ENCODE assay signal across 14 cellular contexts in genomic region chr22:45450931-45451651, GRCh38. TPM values are rescaled to one million over a fixed set of nuclear protein-coding genes. Genes with fewer than 3 reads are reported as not detected.
A peak's percentile ranks its signal among the peaks of the same experiment; 100 is the strongest.
DNase-seq lines count a peak whose midpoint lies in the region; ATAC-seq, FAIRE-seq and TF ChIP-seq lines count a peak whose summit lies in the region.
"Had no signal": no experiment of that assay in that cellular context is flagged by ENCODE, and none has a peak within 500 bp of the region (broad histone marks: within the 10 kb centered on the region; RNA-seq: fewer than 3 reads in every experiment).

No MANE protein-coding gene starts in this region.

- intact Hi-C loops in HepG2 (cut with micrococcal nuclease; ENCODE audit: unreplicated experiment) = no loop called here
- intact Hi-C loops in right lobe of liver (cut with DNase I) = no loop called here
- intact Hi-C loops in vagina (cut with DNase I) = loop anchor here (5.0 kb wide), 1 partner anchor 51 kb away; the partner anchor contains the start of gene FBLN1

- no peak overlapping the region for H3K9ac ChIP-seq in HepG2 (ENCODE audit: insufficient read depth, low read depth, low read length)
- H3K9ac ChIP-seq: neural progenitor cell had no signal

- no TSS peak for BruUV-seq in HepG2 (replicated peaks; lab: Mats Ljungman, UMichigan)

- H4K20me1 ChIP-seq in HepG2 (ENCODE audit: insufficient read depth, low read length) = no peaks in the 10 kb centered on the region

- CTCF ChIA-PET in HepG2 (lab: Yijun Ruan, JAX; ENCODE audit: low intra/inter-chr PET ratio, low total read pairs) = no interaction called here

- H3K4me1 ChIP-seq in HepG2 (ENCODE audit: insufficient read depth, low read length) (no peaks in the 10 kb centered on the region), right lobe of liver (no peaks in the 10 kb centered on the region), vagina (peaks cover 73% of the 10 kb centered on the region)
- H3K4me1 ChIP-seq: neural progenitor cell had no signal

- in situ Hi-C loops in HepG2 (cut with HindIII; ENCODE audit: extremely low pct_ligation_motif_present, low pct_unique_long_range_greater_than_20kb) = no loop called here

- POLR2A ChIA-PET in HepG2 (lab: Yijun Ruan, JAX) = no interaction called here

- TF ChIP-seq CTCF in HepG2 (CRISPR knock-in tag; IDR thresholded peaks at IDR 0.05) = no peak
- no peak for TF ChIP-seq CTCF in right lobe of liver (IDR thresholded peaks at IDR 0.05)
- no peak for TF ChIP-seq CTCF in fibroblast of mammary gland (conservative IDR thresholded peaks at IDR 0.05; ENCODE audit: control insufficient read depth, insufficient read depth, low read depth, low read length)
- TF ChIP-seq CTCF in omental fat pad (IDR thresholded peaks at IDR 0.05) = no peak
- no peak for TF ChIP-seq CTCF in vagina (IDR thresholded peaks at IDR 0.05)

- TF ChIP-seq POLR2A in HepG2 (IDR thresholded peaks at IDR 0.05; ENCODE audit: insufficient read depth in 1 of 2, low read depth in 2 of 2, low read length in 2 of 2) (no peak), right lobe of liver (IDR thresholded peaks at IDR 0.05) (no peak), vagina (IDR thresholded peaks at IDR 0.05) (no peak)

- no peak for TF ChIP-seq RAD21 in HepG2 (CRISPR knock-in tag; IDR thresholded peaks at IDR 0.05)

- H2AFZ ChIP-seq in HepG2 (ENCODE audit: low read length) = no peak overlapping the region
- H2AFZ ChIP-seq: neural progenitor cell had no signal

- TF ChIP-seq EP300 in HepG2 (IDR thresholded peaks at IDR 0.05; ENCODE audit: low read depth in 2 of 2, low read length in 2 of 2) (no peak), HepG2 (CRISPR knock-in tag; IDR thresholded peaks at IDR 0.05; ENCODE audit: borderline replicate concordance) (no peak)

- H3K36me3 ChIP-seq in HepG2 (replicated peaks in 1 of 2; ENCODE audit: control insufficient read depth in 1 of 2, insufficient read depth in 2 of 2, low read length in 2 of 2) (no peaks in the 10 kb centered on the region), right lobe of liver (no peaks in the 10 kb centered on the region), vagina (no peaks in the 10 kb centered on the region)
- H3K36me3 ChIP-seq: neural progenitor cell had no signal

- H3K79me2 ChIP-seq in HepG2 (ENCODE audit: insufficient read depth, low read length) = no peaks in the 10 kb centered on the region

- WGBS in HepG2 (ENCODE audit: low lambda C conversion rate) = 41% methylated on average over 9 of the region's 11 CpGs
- 67% methylated on average over 11 of the region's 11 CpGs for WGBS in right lobe of liver (ENCODE audit: insufficient coverage, low coverage, low lambda C conversion rate, missing lambda C conversion rate)

- H3K9me3 ChIP-seq in HepG2 (ENCODE audit: low read length) = no peaks in the 10 kb centered on the region
- no peaks in the 10 kb centered on the region for H3K9me3 ChIP-seq in right lobe of liver
- H3K9me3 ChIP-seq in vagina = no peaks in the 10 kb centered on the region

- H3K4me3 ChIP-seq in HepG2 (replicated peaks in 1 of 3; ENCODE audit: insufficient read depth in 1 of 3, low read depth in 2 of 3, low read length in 3 of 3) = no peak overlapping the region
- H3K4me3 ChIP-seq in right lobe of liver = no peak overlapping the region
- H3K4me3 ChIP-seq in fibroblast of mammary gland (ENCODE audit: control insufficient read depth, low read depth, low read length) = no peak overlapping the region
- H3K4me3 ChIP-seq in vagina = peak overlapping the region in 1 of 2 donors; percentile 9
- H3K4me3 ChIP-seq: neural progenitor cell had no signal

- H3K4me2 ChIP-seq in HepG2 (ENCODE audit: low read depth, low read length) = no peak overlapping the region
- H3K4me2 ChIP-seq: neural progenitor cell had no signal

- H3K27me3 ChIP-seq in HepG2 (ENCODE audit: control insufficient read depth in 1 of 2, insufficient read depth in 2 of 2, low read length in 2 of 2) (peaks cover 1 to 21% of the 10 kb centered on the region in 2 experiments; a peak in 2 of 5 replicates), right lobe of liver (no peaks in the 10 kb centered on the region), vagina (no peaks in the 10 kb centered on the region)
- H3K27me3 ChIP-seq: neural progenitor cell had no signal

- DNase-seq in HepG2 (ENCODE audit: low spot score) = no peak
- no peak for DNase-seq in right lobe of liver
- peak; percentile 99 for DNase-seq in fibroblast of mammary gland (ENCODE audit: low read depth)
- no peak for DNase-seq in omental fat pad (ENCODE audit: low spot score)
- DNase-seq in vagina (ENCODE audit: extremely low spot score in 2 of 2) = no peak
- no peak for DNase-seq in activated CD8-positive, alpha-beta memory T cell treated with anti-CD3 and anti-CD28 coated beads, Interleukin-2, amount 50 U/mL, for 48 hours
- no peak for DNase-seq in left lobe of liver (ENCODE audit: low spot score)
- no peak for DNase-seq in SKM-1 (lab: John Stamatoyannopoulos, UW; ENCODE audit: unreplicated experiment)
- DNase-seq: activated T-cell treated with anti-CD3 and anti-CD28 coated beads, Interleukin-2, amount 50 U/mL, for 72 hours; dermis blood vessel endothelial cell; Kasumi-1 had no signal

- ATAC-seq in HepG2 (no peak), right lobe of liver (no peak), omental fat pad (ENCODE audit: low FRiP score) (peak; percentile 87), left lobe of liver (no peak)
- ATAC-seq: activated T-cell treated with anti-CD3 and anti-CD28 coated beads, Interleukin-2, amount 50 U/mL, for 72 hours had no signal

- no peak overlapping the region for H3K27ac ChIP-seq in HepG2 (ENCODE audit: extremely low read length, insufficient read depth, low read length)
- H3K27ac ChIP-seq in right lobe of liver = no peak overlapping the region
- H3K27ac ChIP-seq in vagina = peak overlapping the region; percentile 90
- H3K27ac ChIP-seq: neural progenitor cell had no signal

- no peak for FAIRE-seq in HepG2 (lab: Jason Lieb, UNC)
- FAIRE-seq: urothelium cell line had no signal

RNA-seq across cellular contexts. Expression of gene RIBC2, which starts 37.6 kb away (rescaled TPM):
- total RNA-seq in HepG2 (2016; rRNA removed; fragmentation: Illumina TruSeq; extraction: Trizol) (0.55 and 0.81 TPM in 2 replicates), right lobe of liver (under 1 TPM in 2 of 6 experiments, not detected in 4; 0.18 to 0.87 TPM), omental fat pad (under 1 TPM in 1 of 4 donors, not detected in 3; 0.56 TPM), vagina (0.49 TPM), left lobe of liver (not detected)
- 0.53 TPM in 1 of 2 replicates, not detected in the other for total RNA-seq in HepG2 (2016; cell fraction: cytosol; rRNA removed; fragmentation: Illumina TruSeq; extraction: Trizol; ENCODE audit: low read depth)
- total RNA-seq in HepG2 (2016; cell fraction: insoluble cytoplasmic fraction; rRNA removed; fragmentation: Illumina TruSeq; extraction: Trizol) = 0.50 and 0.54 TPM in 2 replicates
- total RNA-seq in HepG2 (2016; cell fraction: membrane; rRNA removed; fragmentation: Illumina TruSeq; extraction: Trizol) = 0.19 and 0.24 TPM in 2 replicates
- total RNA-seq in HepG2 (2016; cell fraction: nucleus; rRNA removed; fragmentation: Illumina TruSeq; extraction: Trizol) = 0.97 and 1.2 TPM in 2 replicates
- not detected in 2 replicates for polyA plus RNA-seq in HepG2 (2011; rRNA removed)
- 0.08 TPM in 1 of 2 replicates, not detected in the other for polyA plus RNA-seq in HepG2 (2011; cell fraction: cytosol; rRNA removed)
- 0.19 and 0.39 TPM in 2 replicates for polyA plus RNA-seq in HepG2 (2011; cell fraction: nucleus; rRNA removed)
- not detected in 2 replicates for polyA plus RNA-seq in HepG2 (2012)
- 0.24 TPM in 1 of 2 replicates, not detected in the other for polyA plus RNA-seq in HepG2 (2016; cell fraction: cytosol; fragmentation: Illumina TruSeq; extraction: Trizol; ENCODE audit: low read depth)
- 0.72 and 0.81 TPM in 2 replicates for polyA plus RNA-seq in HepG2 (2016; cell fraction: insoluble cytoplasmic fraction; fragmentation: Illumina TruSeq; extraction: Trizol; ENCODE audit: low read depth)
- polyA plus RNA-seq in HepG2 (2016; cell fraction: membrane; fragmentation: Illumina TruSeq; extraction: Trizol; ENCODE audit: low read depth) = 0.16 and 0.27 TPM in 2 replicates
- 0.76 and 2.4 TPM in 2 replicates for polyA plus RNA-seq in HepG2 (2016; cell fraction: nucleus; fragmentation: Illumina TruSeq; extraction: Trizol; ENCODE audit: insufficient read depth, low read depth)
- polyA minus RNA-seq in HepG2 (2011; rRNA and poly(A)+ RNA removed; ENCODE audit: low replicate concordance) = 0.28 and 1.9 TPM in 2 replicates
- 0.44 TPM in 1 of 2 replicates, not detected in the other for polyA minus RNA-seq in HepG2 (2011; cell fraction: cytosol; rRNA and poly(A)+ RNA removed)
- 0.52 and 0.75 TPM in 2 replicates for polyA minus RNA-seq in HepG2 (2011; cell fraction: nucleus; rRNA and poly(A)+ RNA removed)
- total RNA-seq: A172 had no signal

RNA-seq across cellular contexts. Expression of gene SMC1B, which starts 37.7 kb away (rescaled TPM):
- total RNA-seq in HepG2 (2016; rRNA removed; fragmentation: Illumina TruSeq; extraction: Trizol) (not detected in 2 replicates), right lobe of liver (not detected), omental fat pad (not detected), vagina (not detected), left lobe of liver (not detected)
- not detected in 2 replicates for total RNA-seq in HepG2 (2016; cell fraction: cytosol; rRNA removed; fragmentation: Illumina TruSeq; extraction: Trizol; ENCODE audit: low read depth)
- total RNA-seq in HepG2 (2016; cell fraction: insoluble cytoplasmic fraction; rRNA removed; fragmentation: Illumina TruSeq; extraction: Trizol) = not detected in 2 replicates
- total RNA-seq in HepG2 (2016; cell fraction: membrane; rRNA removed; fragmentation: Illumina TruSeq; extraction: Trizol) = not detected in 2 replicates
- not detected in 2 replicates for total RNA-seq in HepG2 (2016; cell fraction: nucleus; rRNA removed; fragmentation: Illumina TruSeq; extraction: Trizol)
- polyA plus RNA-seq in HepG2 (2011; rRNA removed) = not detected in 2 replicates
- not detected in 2 replicates for polyA plus RNA-seq in HepG2 (2011; cell fraction: cytosol; rRNA removed)
- polyA plus RNA-seq in HepG2 (2011; cell fraction: nucleus; rRNA removed) = not detected in 2 replicates
- polyA plus RNA-seq in HepG2 (2012) = 0.04 TPM in 1 of 2 replicates, not detected in the other
- not detected in 2 replicates for polyA plus RNA-seq in HepG2 (2016; cell fraction: cytosol; fragmentation: Illumina TruSeq; extraction: Trizol; ENCODE audit: low read depth)
- not detected in 2 replicates for polyA plus RNA-seq in HepG2 (2016; cell fraction: insoluble cytoplasmic fraction; fragmentation: Illumina TruSeq; extraction: Trizol; ENCODE audit: low read depth)
- polyA plus RNA-seq in HepG2 (2016; cell fraction: membrane; fragmentation: Illumina TruSeq; extraction: Trizol; ENCODE audit: low read depth) = not detected in 2 replicates
- polyA plus RNA-seq in HepG2 (2016; cell fraction: nucleus; fragmentation: Illumina TruSeq; extraction: Trizol; ENCODE audit: insufficient read depth, low read depth) = not detected in 2 replicates
- not detected in 2 replicates for polyA minus RNA-seq in HepG2 (2011; rRNA and poly(A)+ RNA removed; ENCODE audit: low replicate concordance)
- polyA minus RNA-seq in HepG2 (2011; cell fraction: cytosol; rRNA and poly(A)+ RNA removed) = not detected in 2 replicates
- not detected in 2 replicates for polyA minus RNA-seq in HepG2 (2011; cell fraction: nucleus; rRNA and poly(A)+ RNA removed)
- total RNA-seq: A172, dermis blood vessel endothelial cell had no signal

RNA-seq across cellular contexts. Expression of gene FBLN1, which starts 51.6 kb away (rescaled TPM):
- 21.6 and 37.3 TPM in 2 replicates for total RNA-seq in HepG2 (2016; rRNA removed; fragmentation: Illumina TruSeq; extraction: Trizol)
- total RNA-seq in HepG2 (2016; cell fraction: cytosol; rRNA removed; fragmentation: Illumina TruSeq; extraction: Trizol; ENCODE audit: low read depth) = 8.8 and 10.2 TPM in 2 replicates
- total RNA-seq in HepG2 (2016; cell fraction: insoluble cytoplasmic fraction; rRNA removed; fragmentation: Illumina TruSeq; extraction: Trizol) = 17.3 and 38.6 TPM in 2 replicates
- total RNA-seq in HepG2 (2016; cell fraction: membrane; rRNA removed; fragmentation: Illumina TruSeq; extraction: Trizol) = 18.8 and 20.1 TPM in 2 replicates
- 59.3 and 79.5 TPM in 2 replicates for total RNA-seq in HepG2 (2016; cell fraction: nucleus; rRNA removed; fragmentation: Illumina TruSeq; extraction: Trizol)
- 103 and 108 TPM in 2 replicates for polyA plus RNA-seq in HepG2 (2011; rRNA removed)
- 113 and 152 TPM in 2 replicates for polyA plus RNA-seq in HepG2 (2011; cell fraction: cytosol; rRNA removed)
- 98.0 and 115 TPM in 2 replicates for polyA plus RNA-seq in HepG2 (2011; cell fraction: nucleus; rRNA removed)
- 98.1 and 136 TPM in 2 replicates for polyA plus RNA-seq in HepG2 (2012)
- polyA plus RNA-seq in HepG2 (2016; cell fraction: cytosol; fragmentation: Illumina TruSeq; extraction: Trizol; ENCODE audit: low read depth) = 21.8 and 25.0 TPM in 2 replicates
- polyA plus RNA-seq in HepG2 (2016; cell fraction: insoluble cytoplasmic fraction; fragmentation: Illumina TruSeq; extraction: Trizol; ENCODE audit: low read depth) = 38.9 and 51.0 TPM in 2 replicates
- polyA plus RNA-seq in HepG2 (2016; cell fraction: membrane; fragmentation: Illumina TruSeq; extraction: Trizol; ENCODE audit: low read depth) = 28.4 and 31.5 TPM in 2 replicates
- 173 and 175 TPM in 2 replicates for polyA plus RNA-seq in HepG2 (2016; cell fraction: nucleus; fragmentation: Illumina TruSeq; extraction: Trizol; ENCODE audit: insufficient read depth, low read depth)
- polyA minus RNA-seq in HepG2 (2011; rRNA and poly(A)+ RNA removed; ENCODE audit: low replicate concordance) = 21.3 and 128 TPM in 2 replicates
- polyA minus RNA-seq in HepG2 (2011; cell fraction: cytosol; rRNA and poly(A)+ RNA removed) = 68.7 and 81.8 TPM in 2 replicates
- polyA minus RNA-seq in HepG2 (2011; cell fraction: nucleus; rRNA and poly(A)+ RNA removed) = 30.7 and 34.8 TPM in 2 replicates
- total RNA-seq in right lobe of liver = 1 to 10 TPM; 1.6 to 6.6 (median 3.4) TPM
- total RNA-seq in omental fat pad = 100 to 1,000 TPM; 131 to 349 (median 293) TPM
- total RNA-seq in vagina = 1,019 TPM
- 3.8 TPM for total RNA-seq in left lobe of liver
- total RNA-seq: activated T-cell treated with anti-CD3 and anti-CD28 coated beads, Interleukin-2, amount 50 U/mL, for 72 hours had no signal
